Comparison of ENCODE assay signal across 10 cellular contexts in the genomic region with DNA sequence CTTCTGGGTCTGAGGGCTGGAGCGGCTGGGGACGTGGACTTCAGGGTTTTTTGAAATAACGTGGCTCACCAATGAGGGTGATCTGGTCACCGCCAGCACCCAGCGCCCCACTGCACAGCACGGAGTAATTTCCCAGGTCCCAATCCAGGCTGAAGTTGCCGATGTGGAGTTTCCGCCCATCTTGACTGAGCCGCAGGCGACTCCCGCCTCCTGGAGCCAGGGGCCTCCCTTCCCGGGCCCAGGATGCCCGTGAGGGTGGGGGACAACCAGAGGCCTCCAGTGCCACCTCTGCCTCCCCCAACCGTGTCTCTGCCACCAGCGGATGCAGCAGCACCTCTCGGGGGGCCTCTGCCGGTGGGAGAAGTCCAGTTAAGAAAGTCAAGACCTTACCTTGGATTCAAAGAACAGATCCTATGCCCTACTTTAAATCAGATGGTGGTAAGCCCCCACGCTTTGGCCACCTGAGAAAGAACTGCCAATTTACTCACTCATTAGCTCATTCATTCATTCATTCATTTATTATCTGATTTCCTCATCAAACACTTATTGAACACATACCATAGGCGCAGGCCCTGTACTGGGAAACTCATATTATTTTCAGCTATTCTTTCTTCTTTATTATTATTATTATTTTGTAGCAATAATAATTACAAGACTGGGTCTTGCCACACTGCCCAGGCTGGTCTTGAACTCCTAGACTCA. TPM values are rescaled to one million over a fixed set of nuclear protein-coding genes. Genes with fewer than 3 reads are reported as not detected.
A peak's percentile ranks its signal among the peaks of the same experiment; 100 is the strongest.
DNase-seq lines count a peak whose midpoint lies in the region; ATAC-seq and TF ChIP-seq lines count a peak whose summit lies in the region.
"Had no signal": no experiment of that assay in that cellular context is flagged by ENCODE, and none has a peak within 500 bp of the region (broad histone marks: within the 10 kb centered on the region; RNA-seq: fewer than 3 reads in every experiment).

No MANE protein-coding gene starts in this region.

- no peak for TF ChIP-seq CTCF in SU-DHL-6 (IDR thresholded peaks at IDR 0.05; ENCODE audit: insufficient read depth, low read length, poor library complexity, severe bottlenecking)
- no peak for TF ChIP-seq CTCF in hepatocyte (IDR thresholded peaks at IDR 0.05; ENCODE audit: poor library complexity)
- no peak for TF ChIP-seq CTCF in thoracic aorta (IDR thresholded peaks at IDR 0.05)

- 87% methylated on average over 19 of the region's 19 CpGs for WGBS in hepatocyte (ENCODE audit: low lambda C conversion rate, missing lambda C conversion rate)

- H3K79me2 ChIP-seq in SU-DHL-6 (ENCODE audit: insufficient read depth, low read length) (no peaks in the 10 kb centered on the region), hepatocyte (no peaks in the 10 kb centered on the region)

- peak overlapping the region; percentile 84 for H3K4me3 Mint-ChIP-seq in activated naive CD4-positive, alpha-beta T cell treated with anti-CD3 and anti-CD28 coated beads, Interleukin-2, amount 50 U/mL, for 24 hours

- H3K4me3 ChIP-seq in SU-DHL-6 (ENCODE audit: insufficient read depth, low read length, poor library complexity, severe bottlenecking) (peak overlapping the region; percentile 63), hepatocyte (no peak overlapping the region), thoracic aorta (peak overlapping the region; percentile 76)

- no peaks in the 10 kb centered on the region for H4K20me1 ChIP-seq in SU-DHL-6 (ENCODE audit: low read depth, low read length)
- no peaks in the 10 kb centered on the region for H4K20me1 ChIP-seq in hepatocyte (ENCODE audit: insufficient read depth, poor library complexity, severe bottlenecking)

- no peak overlapping the region for H3K27ac Mint-ChIP-seq in activated naive CD4-positive, alpha-beta T cell treated with anti-CD3 and anti-CD28 coated beads, Interleukin-2, amount 50 U/mL, for 24 hours

- H3K4me1 ChIP-seq in hepatocyte (ENCODE audit: insufficient read depth) (peaks cover 3% of the 10 kb centered on the region), thoracic aorta (ENCODE audit: control insufficient read depth in 1 of 2, low read depth in 2 of 2) (peaks cover 0 to 18% of the 10 kb centered on the region in 2 donors)

- no peak overlapping the region for H3K27ac ChIP-seq in SU-DHL-6 (ENCODE audit: low read depth, low read length)
- H3K27ac ChIP-seq in hepatocyte = peak overlapping the region; percentile 80
- H3K27ac ChIP-seq in thoracic aorta = peak overlapping the region in 1 of 2 donors; percentile 83

- peaks cover 2% of the 10 kb centered on the region for H3K27me3 Mint-ChIP-seq in activated naive CD4-positive, alpha-beta T cell treated with anti-CD3 and anti-CD28 coated beads, Interleukin-2, amount 50 U/mL, for 24 hours

- H3K27me3 ChIP-seq in SU-DHL-6 (ENCODE audit: low read length) = no peaks in the 10 kb centered on the region
- H3K27me3 ChIP-seq in hepatocyte = no peaks in the 10 kb centered on the region
- no peaks in the 10 kb centered on the region for H3K27me3 ChIP-seq in thoracic aorta (replicated peaks; ENCODE audit: insufficient read depth)

- H2AFZ ChIP-seq in SU-DHL-6 (ENCODE audit: low read depth, low read length, severe bottlenecking) (peak overlapping the region; percentile 88), hepatocyte (peak overlapping the region; percentile 89)

- H3K36me3 ChIP-seq in SU-DHL-6 (ENCODE audit: low read length) (no peaks in the 10 kb centered on the region), hepatocyte (replicated peaks; ENCODE audit: insufficient read depth, low read depth) (no peaks in the 10 kb centered on the region), thoracic aorta (no peaks in the 10 kb centered on the region)

- peaks cover 14% of the 10 kb centered on the region for H3K4me1 Mint-ChIP-seq in activated naive CD4-positive, alpha-beta T cell treated with anti-CD3 and anti-CD28 coated beads, Interleukin-2, amount 50 U/mL, for 24 hours

- no peaks in the 10 kb centered on the region for H3K9me2 ChIP-seq in SU-DHL-6 (replicated peaks; ENCODE audit: insufficient read depth, low read length)
- no peaks in the 10 kb centered on the region for H3K9me2 ChIP-seq in hepatocyte (replicated peaks; ENCODE audit: insufficient read depth)

- H3K9me3 ChIP-seq in SU-DHL-6 (ENCODE audit: insufficient read depth, low read length) (no peaks in the 10 kb centered on the region), hepatocyte (ENCODE audit: low read depth) (no peaks in the 10 kb centered on the region), thoracic aorta (no peaks in the 10 kb centered on the region)

- no peaks in the 10 kb centered on the region for H3F3A ChIP-seq in SU-DHL-6 (ENCODE audit: insufficient read depth)

- no peak for ATAC-seq in thoracic aorta (ENCODE audit: insufficient number of reproducible peaks, low FRiP score, low read depth)
- ATAC-seq in HG03520 (IDR thresholded peaks at IDR 0.05; ENCODE audit: unreplicated experiment) = no peak

- no peaks in the 10 kb centered on the region for H3K9me3 Mint-ChIP-seq in activated naive CD4-positive, alpha-beta T cell treated with anti-CD3 and anti-CD28 coated beads, Interleukin-2, amount 50 U/mL, for 24 hours

- in situ Hi-C loops in ACHN (cut with HindIII; ENCODE audit: low pct_ligation_motif_present, low pct_unique_long_range_greater_than_20kb, low sequenced_read_pairs) = no loop called here

- DNase-seq in activated naive CD4-positive, alpha-beta T cell (lab: John Stamatoyannopoulos, UW) = no peak
- DNase-seq in hepatocyte (ENCODE audit: low spot score) = no peak
- DNase-seq in thoracic aorta (ENCODE audit: low spot score) = no peak
- no peak for DNase-seq in NAMALWA (ENCODE audit: low spot score)
- DNase-seq in ACHN = no peak
- DNase-seq: NCI-H1417 treated with DMSO at 0.1 percent for 48 hours had no signal

- H3K9ac ChIP-seq in SU-DHL-6 (ENCODE audit: low read length) = peak overlapping the region; percentile 51

- H3K36me3 Mint-ChIP-seq in activated naive CD4-positive, alpha-beta T cell treated with anti-CD3 and anti-CD28 coated beads, Interleukin-2, amount 50 U/mL, for 24 hours = no peaks in the 10 kb centered on the region

- peak overlapping the region; percentile 92 for H3K4me2 ChIP-seq in SU-DHL-6 (ENCODE audit: low read depth, low read length, poor library complexity, severe bottlenecking)
- H3K4me2 ChIP-seq in hepatocyte = peak overlapping the region; percentile 99

RNA-seq across cellular contexts. Expression of a gene that starts 3.9 kb away (rescaled TPM):
- 2.5 and 3.4 TPM in 2 replicates for total RNA-seq in hepatocyte
- polyA plus RNA-seq in hepatocyte = 7.6 and 7.8 TPM in 2 replicates
- 1 to 10 TPM in 1 of 2 donors, under 1 TPM in 1; 0.54 to 1.6 TPM for total RNA-seq in thoracic aorta

RNA-seq across cellular contexts. Expression of a gene that starts 26.6 kb away (rescaled TPM):
- 3.9 and 5.0 TPM in 2 replicates for total RNA-seq in hepatocyte
- polyA plus RNA-seq in hepatocyte = 2.4 and 4.3 TPM in 2 replicates
- 1 to 10 TPM in 1 of 2 donors, not detected in 1; 1.6 TPM for total RNA-seq in thoracic aorta
- polyA plus RNA-seq: BJ had no signal

RNA-seq across cellular contexts. Expression of a gene that starts 28.2 kb away (rescaled TPM):
- total RNA-seq in hepatocyte = 167 and 190 TPM in 2 replicates
- polyA plus RNA-seq in hepatocyte = 237 and 248 TPM in 2 replicates
- total RNA-seq in thoracic aorta = 10 to 100 TPM; 32.7 to 56.5 TPM

RNA-seq across cellular contexts. Expression of a gene that starts 30.8 kb away (rescaled TPM):
- total RNA-seq in hepatocyte (1.2 TPM in 1 of 2 replicates, not detected in the other), thoracic aorta (not detected)
- 6.8 and 7.2 TPM in 2 replicates for polyA plus RNA-seq in hepatocyte

RNA-seq across cellular contexts. Expression of a gene that starts 34.4 kb away (rescaled TPM):
- total RNA-seq in hepatocyte = not detected in 2 replicates
- polyA plus RNA-seq in hepatocyte = 0.44 TPM in 1 of 2 replicates, not detected in the other
- 1 to 10 TPM in 1 of 2 donors, under 1 TPM in 1; 0.54 to 4.4 TPM for total RNA-seq in thoracic aorta
- polyA plus RNA-seq: BJ had no signal
